11 cellular contexts compared by ENCODE assay signal in the genomic region with DNA sequence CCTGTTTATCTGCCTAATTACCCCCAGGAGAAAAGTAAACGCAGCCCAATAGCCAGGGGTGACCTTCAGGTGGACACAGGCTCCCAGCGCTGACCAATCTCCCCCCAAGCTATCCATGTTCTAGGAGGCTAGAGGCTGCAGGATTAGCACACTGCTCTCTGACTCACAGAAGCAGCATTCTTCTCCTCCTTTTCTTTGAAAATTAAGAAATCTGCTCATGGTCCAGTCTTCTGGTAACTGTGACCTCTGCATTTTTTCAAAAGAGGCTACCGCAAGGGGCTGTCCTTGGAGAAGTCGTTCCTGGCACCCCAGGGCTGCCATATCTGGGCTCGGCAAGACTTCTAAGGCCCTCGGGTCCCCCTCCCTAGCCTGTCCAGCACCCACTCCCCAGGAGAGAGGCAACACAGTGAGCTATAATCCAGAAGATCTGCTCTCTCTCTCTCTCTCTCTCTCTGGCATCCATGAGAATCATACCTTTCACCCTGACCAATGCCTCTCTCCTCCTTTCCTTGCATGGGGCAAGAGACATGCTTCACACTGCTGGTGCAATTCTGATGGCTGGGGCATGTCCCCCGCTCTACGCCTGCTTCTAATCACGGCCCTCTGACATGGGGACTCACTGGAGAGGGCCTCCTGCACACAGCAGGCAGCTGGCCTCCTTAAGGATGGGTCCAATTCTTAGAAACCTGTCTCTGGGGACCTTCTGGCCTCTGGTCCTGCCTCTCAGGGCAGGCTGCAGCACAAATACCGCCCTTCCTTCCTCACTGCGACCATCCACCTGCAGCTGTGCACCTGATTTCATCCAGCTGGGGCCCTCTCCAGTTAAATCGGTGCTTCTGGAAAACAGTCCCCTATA. TPM values are rescaled to one million over a fixed set of nuclear protein-coding genes. Genes with fewer than 3 reads are reported as not detected.
DNase-seq lines count a peak whose midpoint lies in the region; ATAC-seq and TF ChIP-seq lines count a peak whose summit lies in the region.
"Had no signal": no experiment of that assay in that cellular context is flagged by ENCODE, and none has a peak within 500 bp of the region (broad histone marks: within the 10 kb centered on the region; RNA-seq: fewer than 3 reads in every experiment).

No MANE protein-coding gene starts in this region.

- peak overlapping the region; percentile 11 for H3K27ac ChIP-seq in subcutaneous abdominal adipose tissue (ENCODE audit: low read depth, low read length)
- H3K27ac ChIP-seq in ascending aorta, result peak overlapping the region in 1 of 2 donors; percentile 17
- H3K27ac ChIP-seq: sigmoid colon had no signal

- intact Hi-C loops in ascending aorta (cut with DNase I), result no loop called here

- H3K36me3 ChIP-seq in iPS-15b (ENCODE audit: control insufficient read depth, insufficient read depth, low read length), result no peaks in the 10 kb centered on the region
- H3K36me3 ChIP-seq in subcutaneous abdominal adipose tissue (ENCODE audit: control insufficient read depth in 5 of 5, insufficient read depth in 5 of 5, low read length in 5 of 5), result peaks cover 0 to 32% (median 22%) of the 10 kb centered on the region in 5 donors
- H3K36me3 ChIP-seq in ascending aorta, result peaks cover 0 to 2% of the 10 kb centered on the region in 2 donors

- H3K4me3 ChIP-seq in iPS-15b (ENCODE audit: low read depth, low read length) (no peak overlapping the region), subcutaneous abdominal adipose tissue (ENCODE audit: low read depth in 1 of 5, low read length in 5 of 5) (peak overlapping the region in 1 of 5 donors; percentile 11), ascending aorta (no peak overlapping the region)
- H3K4me3 ChIP-seq: sigmoid colon had no signal

- H3K27ac Mint-ChIP-seq in activated naive CD4-positive, alpha-beta T cell treated with anti-CD3 and anti-CD28 coated beads, Interleukin-2, amount 50 U/mL, for 72 hours, result peak overlapping the region; percentile 80 to 88
- H3K27ac Mint-ChIP-seq in activated naive CD8-positive, alpha-beta T cell, result peak overlapping the region; percentile 86

- no peak for TF ChIP-seq CTCF in ascending aorta (IDR thresholded peaks at IDR 0.05)

- H3K9ac ChIP-seq in iPS-15b (ENCODE audit: low read depth, low read length) (peak overlapping the region; percentile 54), subcutaneous abdominal adipose tissue (ENCODE audit: low read length in 5 of 5) (peak overlapping the region in 1 of 5 donors; percentile 44)

- no peak overlapping the region for H3K4me3 Mint-ChIP-seq in activated naive CD8-positive, alpha-beta T cell
- H3K4me3 Mint-ChIP-seq: activated B cell treated with CpG ODN at 0.5 μM for 24 hours had no signal

- no peak for DNase-seq in activated naive CD4-positive, alpha-beta T cell treated with anti-CD3 and anti-CD28 coated beads, Interleukin-2, amount 50 U/mL, for 72 hours (ENCODE audit: low spot score in 2 of 2)
- no peak for DNase-seq in activated naive CD4-positive, alpha-beta T cell treated with Interleukin-2 at 50 U/mL for 16 hours
- DNase-seq in ascending aorta (ENCODE audit: low spot score in 2 of 2), result no peak
- no peak for DNase-seq in hypothalamus (lab: John Stamatoyannopoulos, UW)
- DNase-seq in NCI-H1694 treated with DMSO at 0.1 percent for 48 hours (lab: John Stamatoyannopoulos, UW), result no peak
- DNase-seq: activated B cell treated with CpG ODN at 0.5 μM for 24 hours, sigmoid colon had no signal

- H3K9me3 Mint-ChIP-seq in activated naive CD4-positive, alpha-beta T cell treated with anti-CD3 and anti-CD28 coated beads, Interleukin-2, amount 50 U/mL, for 72 hours, result no peaks in the 10 kb centered on the region
- no peaks in the 10 kb centered on the region for H3K9me3 Mint-ChIP-seq in activated naive CD8-positive, alpha-beta T cell (ENCODE audit: low read depth)
- H3K9me3 Mint-ChIP-seq: activated B cell treated with CpG ODN at 0.5 μM for 24 hours had no signal

- H3K27me3 Mint-ChIP-seq in activated naive CD8-positive, alpha-beta T cell, result no peaks in the 10 kb centered on the region
- H3K27me3 Mint-ChIP-seq: activated B cell treated with CpG ODN at 0.5 μM for 24 hours had no signal

- H3K4me1 ChIP-seq in iPS-15b (ENCODE audit: control insufficient read depth, insufficient read depth, low read length) (no peaks in the 10 kb centered on the region), subcutaneous abdominal adipose tissue (ENCODE audit: control insufficient read depth in 5 of 5, insufficient read depth in 5 of 5, low read length in 5 of 5) (peaks cover 4 to 50% (median 38%) of the 10 kb centered on the region in 5 donors), ascending aorta (peaks cover 2 to 25% of the 10 kb centered on the region in 2 donors)

- no peaks in the 10 kb centered on the region for H3K9me3 ChIP-seq in iPS-15b (ENCODE audit: control insufficient read depth, insufficient read depth, low read length)
- no peaks in the 10 kb centered on the region for H3K9me3 ChIP-seq in subcutaneous abdominal adipose tissue (ENCODE audit: control insufficient read depth in 5 of 5, low read length in 5 of 5)
- no peaks in the 10 kb centered on the region for H3K9me3 ChIP-seq in ascending aorta
- H3K9me3 ChIP-seq: sigmoid colon had no signal

- H3K27me3 ChIP-seq in iPS-15b (ENCODE audit: control insufficient read depth, insufficient read depth, low read length) (no peaks in the 10 kb centered on the region), subcutaneous abdominal adipose tissue (ENCODE audit: control insufficient read depth in 5 of 5, insufficient read depth in 4 of 5, low read length in 5 of 5) (no peaks in the 10 kb centered on the region), ascending aorta (no peaks in the 10 kb centered on the region)
- H3K27me3 ChIP-seq: sigmoid colon had no signal

- H3K36me3 Mint-ChIP-seq in activated naive CD4-positive, alpha-beta T cell treated with anti-CD3 and anti-CD28 coated beads, Interleukin-2, amount 50 U/mL, for 72 hours, result peaks cover 4% of the 10 kb centered on the region in 2 donors
- peaks cover 3% of the 10 kb centered on the region for H3K36me3 Mint-ChIP-seq in activated naive CD8-positive, alpha-beta T cell

- ATAC-seq in activated naive CD4-positive, alpha-beta T cell treated with anti-CD3 and anti-CD28 coated beads, Interleukin-2, amount 50 U/mL, for 72 hours, result no peak
- ATAC-seq: esophagus mucosa had no signal

- peaks cover 67% of the 10 kb centered on the region for H3K4me1 Mint-ChIP-seq in activated naive CD8-positive, alpha-beta T cell (ENCODE audit: low read depth)

RNA-seq across cellular contexts. Expression of a gene that starts 27.3 kb away (rescaled TPM):
- 100 to 1,000 TPM; 218 to 304 TPM for total RNA-seq in activated naive CD4-positive, alpha-beta T cell treated with anti-CD3 and anti-CD28 coated beads, Interleukin-2, amount 50 U/mL, for 72 hours
- total RNA-seq in ascending aorta, result 237 TPM

RNA-seq across cellular contexts. Expression of a gene that starts 45.5 kb away (rescaled TPM):
- total RNA-seq in activated naive CD4-positive, alpha-beta T cell treated with anti-CD3 and anti-CD28 coated beads, Interleukin-2, amount 50 U/mL, for 72 hours, result not detected
- total RNA-seq in ascending aorta, result 221 TPM
- total RNA-seq: activated B cell treated with CpG ODN at 0.5 μM for 24 hours had no signal

Comparison
In these comparisons a context has a peak if more than half of its experiments do, and no peak if none do; other contexts are left out.
1. RNA of a gene that starts 45.5 kb away (total RNA-seq): 221 TPM in ascending aorta (single experiment); not detected in activated naive CD4-positive, alpha-beta T cell treated with anti-CD3 and anti-CD28 coated beads, Interleukin-2, amount 50 U/mL, for 72 hours; every median in the first group is over 100 times any median in the second.